12 cellular contexts compared by ENCODE assay signal in the genomic region with DNA sequence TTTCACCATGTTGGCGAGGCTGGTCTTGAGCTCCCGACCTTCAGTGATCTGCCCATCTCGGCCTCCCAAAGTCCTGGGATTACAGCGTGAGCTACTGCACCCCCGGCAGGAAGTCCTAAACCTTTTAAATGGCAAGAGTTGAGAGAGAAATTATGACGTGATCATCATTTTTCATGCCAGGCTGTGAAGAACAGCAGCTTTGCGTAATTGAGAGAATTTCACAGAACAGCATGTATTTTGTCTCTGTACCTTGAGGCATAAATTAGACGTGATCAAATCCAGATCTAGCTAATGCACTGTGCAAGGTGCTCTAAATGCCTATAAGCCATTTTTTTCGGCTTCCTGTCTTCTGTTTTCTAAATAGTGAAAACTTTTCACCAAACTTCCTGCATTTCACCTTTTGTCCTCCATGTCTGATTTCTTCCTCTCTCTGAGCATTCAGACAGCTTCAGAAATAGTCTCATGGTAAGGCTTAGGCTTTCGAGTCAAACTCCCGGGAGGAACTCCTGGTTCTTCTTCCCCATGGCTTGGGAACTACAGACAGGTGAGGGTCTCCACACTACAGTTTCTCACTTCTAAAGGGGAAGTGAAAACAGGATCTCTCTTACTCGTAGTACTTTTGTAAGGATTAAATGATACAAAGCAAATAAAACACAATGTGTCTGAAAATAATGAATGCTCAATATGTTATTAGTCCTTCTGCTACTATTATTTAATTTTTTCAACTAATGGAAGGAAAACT. TPM values are rescaled to one million over a fixed set of nuclear protein-coding genes. Genes with fewer than 3 reads are reported as not detected.
DNase-seq lines count a peak whose midpoint lies in the region; ATAC-seq and TF ChIP-seq lines count a peak whose summit lies in the region.
"Had no signal": no experiment of that assay in that cellular context is flagged by ENCODE, and none has a peak within 500 bp of the region (broad histone marks: within the 10 kb centered on the region; RNA-seq: fewer than 3 reads in every experiment).

No MANE protein-coding gene starts in this region.

- intact Hi-C loops in activated CD4-positive, alpha-beta T cell treated with anti-CD3 and anti-CD28 coated beads, Interleukin-2, amount 10 ng/mL, durations not matched to agents 24 days and 14 days (cut with micrococcal nuclease): no loop called here
- intact Hi-C loops in body of pancreas (cut with DNase I): no loop called here
- intact Hi-C loops in spleen (cut with DNase I; ENCODE audit: low total_unique reads): no loop called here

- no peaks in the 10 kb centered on the region for H3K27me3 ChIP-seq in OCI-LY3 (ENCODE audit: low read depth, low read length)
- no peaks in the 10 kb centered on the region for H3K27me3 ChIP-seq in body of pancreas
- H3K27me3 ChIP-seq in spleen (replicated peaks in 1 of 7): no peaks in the 10 kb centered on the region
- H3K27me3 ChIP-seq: MG63, tibial artery had no signal

- H3K9ac ChIP-seq in OCI-LY3 (ENCODE audit: low read length): 0 out of 2 replicates have a peak overlapping the region, but pooled peaks have one; percentile 0

- no peaks in the 10 kb centered on the region for H3K36me3 ChIP-seq in OCI-LY3 (replicated peaks; ENCODE audit: low read depth, low read length)
- H3K36me3 ChIP-seq in body of pancreas (replicated peaks in 1 of 2; ENCODE audit: insufficient read depth in 1 of 2, low read depth in 2 of 2): no peaks in the 10 kb centered on the region
- H3K36me3 ChIP-seq in spleen: no peaks in the 10 kb centered on the region
- H3K36me3 ChIP-seq: MG63, tibial artery had no signal

- H3K36me3 Mint-ChIP-seq in activated CD4-positive, alpha-beta T cell treated with anti-CD3 and anti-CD28 coated beads, Interleukin-2, amount 10 ng/mL, durations not matched to agents 24 days and 14 days (ENCODE audit: low read depth): peaks cover 2% of the 10 kb centered on the region

- H3K4me3 ChIP-seq in OCI-LY3 (ENCODE audit: low read length) (peak overlapping the region; percentile 34), body of pancreas (no peak overlapping the region), spleen (no peak overlapping the region)
- H3K4me3 ChIP-seq: MG63, tibial artery had no signal

- H3K4me1 ChIP-seq in OCI-LY3 (ENCODE audit: low read length) (peaks cover 36% of the 10 kb centered on the region), body of pancreas (peaks cover 69% of the 10 kb centered on the region), spleen (peaks cover 6 to 80% (median 29%) of the 10 kb centered on the region in 6 donors)

- H3K79me2 ChIP-seq in OCI-LY3 (ENCODE audit: low read length): peaks cover 35% of the 10 kb centered on the region

- no peaks in the 10 kb centered on the region for H4K20me1 ChIP-seq in OCI-LY3 (ENCODE audit: insufficient read depth, low read length)

- TF ChIP-seq CTCF in OCI-LY3 (IDR thresholded peaks at IDR 0.05; ENCODE audit: low read depth, low read length): no peak
- no peak for TF ChIP-seq CTCF in body of pancreas (IDR thresholded peaks at IDR 0.05)
- TF ChIP-seq CTCF in spleen (IDR thresholded peaks at IDR 0.05 in 8 of 11, conservative IDR thresholded peaks at IDR 0.05 in 3 of 11): no peak

- peak overlapping the region; percentile 45 for H3K4me3 Mint-ChIP-seq in activated CD4-positive, alpha-beta T cell treated with anti-CD3 and anti-CD28 coated beads, Interleukin-2, amount 10 ng/mL, durations not matched to agents 24 days and 14 days

- H3K9me3 Mint-ChIP-seq in activated CD4-positive, alpha-beta T cell treated with anti-CD3 and anti-CD28 coated beads, Interleukin-2, amount 10 ng/mL, durations not matched to agents 24 days and 14 days: no peaks in the 10 kb centered on the region

- H3K27me3 Mint-ChIP-seq in activated CD4-positive, alpha-beta T cell treated with anti-CD3 and anti-CD28 coated beads, Interleukin-2, amount 10 ng/mL, durations not matched to agents 24 days and 14 days: no peaks in the 10 kb centered on the region

- H3K9me3 ChIP-seq in OCI-LY3 (ENCODE audit: insufficient read depth, low read length) (no peaks in the 10 kb centered on the region), body of pancreas (no peaks in the 10 kb centered on the region), spleen (no peaks in the 10 kb centered on the region)
- H3K9me3 ChIP-seq: MG63, tibial artery had no signal

- H3K27ac Mint-ChIP-seq in activated CD4-positive, alpha-beta T cell treated with anti-CD3 and anti-CD28 coated beads, Interleukin-2, amount 10 ng/mL, durations not matched to agents 24 days and 14 days: peak overlapping the region; percentile 49

- peaks cover 19% of the 10 kb centered on the region for H3K4me1 Mint-ChIP-seq in activated CD4-positive, alpha-beta T cell treated with anti-CD3 and anti-CD28 coated beads, Interleukin-2, amount 10 ng/mL, durations not matched to agents 24 days and 14 days

- H3K27ac ChIP-seq in OCI-LY3 (ENCODE audit: low read length) (no peak overlapping the region), body of pancreas (peak overlapping the region; percentile 6 to 70 (median 55)), spleen (peak overlapping the region in 5 of 8 donors; percentile 11 to 59 (median 17))
- H3K27ac ChIP-seq: tibial artery had no signal

- no peak for TF ChIP-seq POLR2A in body of pancreas (IDR thresholded peaks at IDR 0.05)
- no peak for TF ChIP-seq POLR2A in spleen (IDR thresholded peaks at IDR 0.05)

- peak overlapping the region; percentile 52 for H3K4me2 ChIP-seq in OCI-LY3 (ENCODE audit: low read length)

- H2AFZ ChIP-seq in OCI-LY3 (ENCODE audit: low read depth, low read length): no peak overlapping the region

- 81 to 90% methylated on average over 12 of the region's 12 CpGs for WGBS in body of pancreas, 2 donors
- WGBS in spleen, 5 donors: 57 to 73% (median 64%) methylated on average over 12 of the region's 12 CpGs

- DNase-seq in activated CD4-positive, alpha-beta T cell treated with anti-CD3 and anti-CD28 coated beads, Interleukin-2, amount 10 ng/mL, durations not matched to agents 24 days and 14 days: no peak
- DNase-seq in activated CD4-positive, alpha-beta T cell treated with anti-CD3 and anti-CD28 coated beads, Interleukin-2, amount 50 U/mL, for 48 hours: no peak
- no peak for DNase-seq in body of pancreas
- DNase-seq in spleen: no peak
- DNase-seq in stimulated activated CD4-positive, alpha-beta T cell treated with anti-CD3 and anti-CD28 coated beads, Interleukin-4, amount 100 ng/mL, for 24 hours: no peak
- DNase-seq in stimulated activated naive CD4-positive, alpha-beta T cell treated with Interleukin-2 at 50 U/mL for 16 hours (lab: John Stamatoyannopoulos, UW): no peak
- DNase-seq: DND-41, MG63, SHP77 treated with DMSO at 0.1 percent for 48 hours, tibial artery had no signal

- ATAC-seq in body of pancreas: no peak
- no peak for ATAC-seq in GM18511 (IDR thresholded peaks at IDR 0.05; ENCODE audit: unreplicated experiment)

RNA-seq across cellular contexts. Expression of a gene that starts 51.0 kb away (rescaled TPM):
- total RNA-seq in activated CD4-positive, alpha-beta T cell treated with anti-CD3 and anti-CD28 coated beads, Interleukin-2, amount 10 ng/mL, durations not matched to agents 24 days and 14 days: 9.1 and 11.1 TPM in 2 replicates
- 10 to 100 TPM; 25.7 to 31.9 TPM for total RNA-seq in body of pancreas
- 10 to 100 TPM; 18.5 to 32.2 (median 25.5) TPM for total RNA-seq in spleen
- 1 to 10 TPM; 3.0 to 4.6 (median 4.5) TPM for polyA plus RNA-seq in spleen
